Comparison of ENCODE assay signal across 2 cellular contexts in the genomic region with DNA sequence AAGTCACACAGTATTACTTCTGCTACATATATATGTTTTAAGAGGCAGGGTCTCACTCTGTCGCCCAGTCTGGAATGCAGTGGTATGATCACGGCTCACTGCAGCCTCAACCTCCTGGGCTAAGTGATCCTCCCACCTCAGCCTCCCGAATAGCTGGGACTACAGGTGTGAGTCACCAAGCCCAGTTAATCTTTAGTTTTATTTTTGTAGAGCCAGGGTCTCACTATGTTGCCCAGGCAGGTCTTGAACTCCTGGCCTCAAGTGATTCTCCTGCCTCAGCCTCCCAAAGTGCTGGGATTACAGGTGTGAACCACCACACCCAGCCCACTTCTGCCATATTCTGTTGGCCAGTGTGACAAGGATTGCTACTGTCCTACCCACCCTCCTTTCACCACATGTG. TPM values are rescaled to one million over a fixed set of nuclear protein-coding genes. Genes with fewer than 3 reads are reported as not detected.
"Had no signal": no experiment of that assay in that cellular context is flagged by ENCODE, and none has a peak within 500 bp of the region (broad histone marks: within the 10 kb centered on the region; RNA-seq: fewer than 3 reads in every experiment).

No MANE protein-coding gene starts in this region.

RNA-seq across cellular contexts. Expression of gene CIITA, which starts 48.3 kb away (rescaled TPM):
- total RNA-seq: chondrocyte, epithelial cell of proximal tubule had no signal
